Comparison of ENCODE assay signal across 8 cellular contexts in genomic region chr1:226063362-226064167, GRCh38. TPM values are rescaled to one million over a fixed set of nuclear protein-coding genes. Genes with fewer than 3 reads are reported as not detected.
DNase-seq lines count a peak whose midpoint lies in the region; ATAC-seq and TF ChIP-seq lines count a peak whose summit lies in the region.

No MANE protein-coding gene starts in this region.

- ATAC-seq in GM18517 (IDR thresholded peaks at IDR 0.05; ENCODE audit: unreplicated experiment) (peak; percentile 16), HG03135 (IDR thresholded peaks at IDR 0.05; ENCODE audit: unreplicated experiment) (peak; percentile 5), left cardiac atrium (peak in 1 of 2 donors; percentile 3), GM18520 (IDR thresholded peaks at IDR 0.05; ENCODE audit: unreplicated experiment) (no peak)

- TF ChIP-seq POLR2A in prostate gland (IDR thresholded peaks at IDR 0.05), result no peak

- no peaks in the 10 kb centered on the region for H3K9me3 ChIP-seq in SJCRH30 (replicated peaks)
- no peaks in the 10 kb centered on the region for H3K9me3 ChIP-seq in adipocyte (ENCODE audit: control insufficient read depth, low read length)
- H3K9me3 ChIP-seq in prostate gland, result no peaks in the 10 kb centered on the region

- H3K27me3 ChIP-seq in SJCRH30 (no peaks in the 10 kb centered on the region), adipocyte (replicated peaks; ENCODE audit: control insufficient read depth, insufficient read depth, low read length) (no peaks in the 10 kb centered on the region), prostate gland (replicated peaks; ENCODE audit: insufficient read depth) (no peaks in the 10 kb centered on the region)

- H3K27ac ChIP-seq in SJCRH30 (peak overlapping the region; percentile 98), prostate gland (peak overlapping the region; percentile 99 to 100)

- peaks cover 40% of the 10 kb centered on the region for H3K36me3 ChIP-seq in SJCRH30
- peaks cover 32% of the 10 kb centered on the region for H3K36me3 ChIP-seq in adipocyte (ENCODE audit: control insufficient read depth, insufficient read depth, low read length, severe bottlenecking)
- no peaks in the 10 kb centered on the region for H3K36me3 ChIP-seq in prostate gland

- H3K9ac ChIP-seq in adipocyte (ENCODE audit: low read length), result peak overlapping the region; percentile 97

- intact Hi-C loops in left cardiac atrium (cut with DNase I), result loop anchor here in 1 of 2 donors (1.0 to 2.0 kb wide), 2 partner anchors 47 to 57 kb away; no protein-coding TSS in a partner anchor
- intact Hi-C loops in prostate gland (cut with DNase I), result loop anchor here (2.0 to 10.0 kb wide), 3 partner anchors 57 to 639 kb away; partner anchors contain the start of genes LBR and SDE2

- H3K4me1 ChIP-seq in SJCRH30, result peaks cover 9% of the 10 kb centered on the region
- peaks cover 19% of the 10 kb centered on the region for H3K4me1 ChIP-seq in adipocyte (ENCODE audit: control insufficient read depth, insufficient read depth, low read length)
- H3K4me1 ChIP-seq in prostate gland (replicated peaks), result peaks cover 4% of the 10 kb centered on the region

- DNase-seq in AG08396 (ENCODE audit: low spot score) (peak; percentile 26), SJCRH30 (peak; percentile 51 to 63), adipocyte (ENCODE audit: low read depth) (peak; percentile 76), left cardiac atrium (peak; percentile 47), prostate gland (ENCODE audit: low spot score) (peak; percentile 73)

- H3K4me3 ChIP-seq in SJCRH30, result peak overlapping the region; percentile 96
- peak overlapping the region; percentile 98 for H3K4me3 ChIP-seq in adipocyte (ENCODE audit: low read length)
- peak overlapping the region; percentile 84 to 90 for H3K4me3 ChIP-seq in prostate gland

- TF ChIP-seq CTCF in prostate gland (IDR thresholded peaks at IDR 0.05), result no peak

- WGBS in prostate gland, result under 1% methylated on average over 37 of the region's 37 CpGs

RNA-seq across cellular contexts. Expression of gene H3-3A, which starts 1.0 kb away (rescaled TPM):
- 923 and 957 TPM in 2 replicates for total RNA-seq in SJCRH30 (2014; rRNA removed; shearing (Covaris generic))
- total RNA-seq in left cardiac atrium (100 to 1,000 TPM; 285 to 316 TPM), prostate gland (100 to 1,000 TPM; 400 to 481 TPM)

Comparison
In these comparisons a context has a peak if more than half of its experiments do, and no peak if none do; other contexts are left out.
1. DNase-seq: peak in every context shown above with its lines; median percentile 76 in adipocyte; 73 in prostate gland; 57 in SJCRH30; 47 in left cardiac atrium; 26 in AG08396.